Comparison of ENCODE assay signal across 24 cellular contexts in the genomic region with DNA sequence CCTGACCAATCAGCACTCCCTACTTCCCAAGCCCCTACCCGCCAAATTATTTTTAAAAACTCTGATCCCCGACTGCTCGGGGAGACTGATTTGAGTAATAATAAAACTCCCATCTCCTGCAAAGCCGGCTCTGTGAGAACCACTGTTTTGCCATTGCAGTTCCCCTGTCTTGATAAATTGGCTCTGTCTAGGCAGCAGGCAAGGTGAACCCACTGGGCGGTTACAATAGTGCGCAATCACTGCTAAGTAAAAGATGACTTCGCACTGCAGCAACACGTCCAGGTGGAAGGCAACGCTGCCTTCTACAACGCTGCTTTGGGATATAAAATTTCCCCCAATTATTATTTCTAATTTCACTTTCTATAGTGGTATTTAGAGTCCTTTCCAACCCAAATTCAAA. TPM values are rescaled to one million over a fixed set of nuclear protein-coding genes. Genes with fewer than 3 reads are reported as not detected.
DNase-seq lines count a peak whose midpoint lies in the region; ATAC-seq, FAIRE-seq and TF ChIP-seq lines count a peak whose summit lies in the region.
"Had no signal": no experiment of that assay in that cellular context is flagged by ENCODE, and none has a peak within 500 bp of the region (broad histone marks: within the 10 kb centered on the region; RNA-seq: fewer than 3 reads in every experiment).

No MANE protein-coding gene starts in this region.

- intact Hi-C loops in activated CD8-positive, alpha-beta T cell treated with anti-CD3 and anti-CD28 coated beads for 36 hours (cut with micrococcal nuclease) = no loop called here
- intact Hi-C loops in CD4-positive, alpha-beta memory T cell (cut with micrococcal nuclease) = no loop called here
- intact Hi-C loops in GM12878 (cut with micrococcal nuclease; ENCODE audit: unreplicated experiment) = no loop called here

- H3K36me3 Mint-ChIP-seq in activated CD8-positive, alpha-beta T cell treated with anti-CD3 and anti-CD28 coated beads for 36 hours (ENCODE audit: low read depth) = peaks cover 14% of the 10 kb centered on the region
- peaks cover 7% of the 10 kb centered on the region for H3K36me3 Mint-ChIP-seq in activated CD8-positive, alpha-beta T cell treated with anti-CD3 and anti-CD28 coated beads, Interleukin-2, amount 10 ng/mL, durations not matched to agents 7 days and 5 days (ENCODE audit: low read depth)
- H3K36me3 Mint-ChIP-seq in CD4-positive, alpha-beta memory T cell = no peaks in the 10 kb centered on the region
- H3K36me3 Mint-ChIP-seq in progenitor cell of endocrine pancreas (ENCODE audit: insufficient read depth) = peaks cover 2% of the 10 kb centered on the region

- TF ChIP-seq POLR2A in GM12878 (IDR thresholded peaks at IDR 0.05; ENCODE audit: low read depth, low read length) (no peak), GM18505 (IDR thresholded peaks at IDR 0.05; ENCODE audit: borderline replicate concordance, extremely low read depth, insufficient read depth, insufficient read length) (no peak)

- TF ChIP-seq CTCF in activated CD8-positive, alpha-beta T cell treated with anti-CD3 and anti-CD28 coated beads for 36 hours (IDR thresholded peaks at IDR 0.05) = no peak
- TF ChIP-seq CTCF in GM12878 (IDR thresholded peaks at IDR 0.05 in 2 of 3, conservative IDR thresholded peaks at IDR 0.05 in 1 of 3; ENCODE audit: control insufficient read depth in 2 of 3, extremely low read depth in 1 of 3, insufficient read depth in 1 of 3, low read depth in 3 of 3, low read length in 3 of 3) = no peak
- no peak for TF ChIP-seq CTCF in progenitor cell of endocrine pancreas (IDR thresholded peaks at IDR 0.05; ENCODE audit: unreplicated experiment)

- no peaks in the 10 kb centered on the region; the same call in 1 of the 2 replicates for H4K20me1 ChIP-seq in GM12878 (ENCODE audit: control insufficient read depth, insufficient read depth)

- peaks cover 14% of the 10 kb centered on the region for H3K4me1 Mint-ChIP-seq in activated CD8-positive, alpha-beta T cell treated with anti-CD3 and anti-CD28 coated beads for 36 hours (ENCODE audit: low read depth)
- peaks cover 12% of the 10 kb centered on the region for H3K4me1 Mint-ChIP-seq in activated CD8-positive, alpha-beta T cell treated with anti-CD3 and anti-CD28 coated beads, Interleukin-2, amount 10 ng/mL, durations not matched to agents 7 days and 5 days (ENCODE audit: low read depth)
- peaks cover 5 to 15% (median 10%) of the 10 kb centered on the region in 4 donors for H3K4me1 Mint-ChIP-seq in CD4-positive, alpha-beta memory T cell
- H3K4me1 Mint-ChIP-seq in progenitor cell of endocrine pancreas (ENCODE audit: low read depth) = no peaks in the 10 kb centered on the region

- CTCF ChIA-PET in activated CD8-positive, alpha-beta T cell treated with anti-CD3 and anti-CD28 coated beads for 36 hours (lab: Charles Lee) = no interaction called here
- CTCF ChIA-PET in activated CD8-positive, alpha-beta T cell treated with anti-CD3 and anti-CD28 coated beads, Interleukin-2, amount 10 ng/mL, durations not matched to agents 7 days and 5 days (lab: Charles Lee) = interaction anchor here (1.6 kb wide), 1 partner anchor 14 kb away, joined by 4 read pairs; no protein-coding TSS in a partner anchor
- CTCF ChIA-PET in CD4-positive, alpha-beta memory T cell (lab: Charles Lee; ENCODE audit: partially characterized antibody) = interaction anchor here (1.6 kb wide), 1 partner anchor 87 kb away, joined by 3 read pairs; no protein-coding TSS in a partner anchor
- CTCF ChIA-PET in GM12878 (lab: Yijun Ruan, JAX) = interaction anchor here (1.3 kb wide), 1 partner anchor 81 kb away, joined by 4 read pairs; no protein-coding TSS in a partner anchor

- H3K4me3 ChIP-seq in CD4-positive, alpha-beta memory T cell (ENCODE audit: low read length in 2 of 2) = no peak overlapping the region
- no peak overlapping the region for H3K4me3 ChIP-seq in GM12878
- H3K4me3 ChIP-seq: MG63, SJSA1 had no signal

- POLR2A ChIA-PET in activated CD8-positive, alpha-beta T cell treated with anti-CD3 and anti-CD28 coated beads for 36 hours (lab: Charles Lee) = interaction anchor here (1.1 to 4.1 kb wide), 7 partner anchors 8 to 30 kb away, joined by 3 to 34 read pairs (median 7); partner anchors contain the start of gene RAB19
- POLR2A ChIA-PET in activated CD8-positive, alpha-beta T cell treated with anti-CD3 and anti-CD28 coated beads, Interleukin-2, amount 10 ng/mL, durations not matched to agents 7 days and 5 days (lab: Charles Lee) = interaction anchor here (2.6 kb wide), 1 partner anchor 13 kb away, joined by 9 read pairs; no protein-coding TSS in a partner anchor
- POLR2A ChIA-PET in CD4-positive, alpha-beta memory T cell (lab: Charles Lee; ENCODE audit: partially characterized antibody) = no interaction called here
- POLR2A ChIA-PET in GM12878 (lab: Charles Lee) = no interaction called here

- SMC1A ChIA-PET in GM12878 (lab: Charles Lee; ENCODE audit: uncharacterized antibody, unreplicated experiment) = interaction anchor here (1.6 kb wide), 1 partner anchor 54 kb away, joined by 3 read pairs; no protein-coding TSS in a partner anchor

- in situ Hi-C loops in GM12878 (cut with MboI) = no loop called here

- TF ChIP-seq RAD21 in GM12878 (IDR thresholded peaks at IDR 0.05; ENCODE audit: insufficient read depth, low read depth, low read length) = no peak

- H3K27ac Mint-ChIP-seq in activated CD8-positive, alpha-beta T cell treated with anti-CD3 and anti-CD28 coated beads for 36 hours = peak overlapping the region; percentile 71
- no peak overlapping the region for H3K27ac Mint-ChIP-seq in activated CD8-positive, alpha-beta T cell treated with anti-CD3 and anti-CD28 coated beads, Interleukin-2, amount 10 ng/mL, durations not matched to agents 7 days and 5 days
- H3K27ac Mint-ChIP-seq in CD4-positive, alpha-beta memory T cell = peak overlapping the region in 4 of 7 donors; percentile 6 to 60 (median 20)
- peak overlapping the region; percentile 42 for H3K27ac Mint-ChIP-seq in progenitor cell of endocrine pancreas
- H3K27ac Mint-ChIP-seq: B cell had no signal

- H3K27me3 ChIP-seq in CD4-positive, alpha-beta memory T cell (ENCODE audit: insufficient read depth, low read length) = no peaks in the 10 kb centered on the region
- no peaks in the 10 kb centered on the region for H3K27me3 ChIP-seq in GM12878 (replicated peaks in 1 of 2; ENCODE audit: control insufficient read depth in 2 of 2, insufficient read depth in 2 of 2, low read length in 1 of 2)
- H3K27me3 ChIP-seq: MG63, SJSA1 had no signal

- peak overlapping the region; percentile 76 for H3K4me2 ChIP-seq in GM12878 (ENCODE audit: control insufficient read depth, insufficient read depth)

- 73% methylated on average over 10 of the region's 10 CpGs for WGBS in GM12878 (ENCODE audit: insufficient coverage, insufficient replicate concordance, low lambda C conversion rate, missing lambda C conversion rate)

- no peaks in the 10 kb centered on the region; the same call in 1 of the 2 replicates for H3K79me2 ChIP-seq in GM12878 (ENCODE audit: control insufficient read depth, insufficient read depth, low read length)

- no peaks in the 10 kb centered on the region for H3K9me3 ChIP-seq in CD4-positive, alpha-beta memory T cell (ENCODE audit: control insufficient read depth in 1 of 2, low read length in 2 of 2)
- no peaks in the 10 kb centered on the region for H3K9me3 ChIP-seq in GM12878 (replicated peaks; ENCODE audit: control insufficient read depth, insufficient read depth, low read length)
- H3K9me3 ChIP-seq: MG63, SJSA1 had no signal

- no peak for DNase-seq in activated CD8-positive, alpha-beta T cell treated with anti-CD3 and anti-CD28 coated beads for 36 hours
- DNase-seq in activated CD8-positive, alpha-beta T cell treated with anti-CD3 and anti-CD28 coated beads, Interleukin-2, amount 10 ng/mL, durations not matched to agents 7 days and 5 days = no peak
- no peak for DNase-seq in CD4-positive, alpha-beta memory T cell
- DNase-seq in GM12878 (ENCODE audit: low read depth, low spot score) (no peak), progenitor cell of endocrine pancreas (ENCODE audit: low spot score, unreplicated experiment) (no peak), hepatic stellate cell (ENCODE audit: low spot score) (no peak)
- DNase-seq: CD8-positive, alpha-beta memory T cell; HCEC 1CT; IMR-90; Kasumi-1; MG63; NCI-H1092; NCI-H1436 treated with DMSO at 0.1 percent for 48 hours; NCI-H2081; NCI-H2171 treated with DMSO at 0.1 percent for 48 hours; NCI-H446 treated with DMSO at 0.1 percent for 48 hours; NCI-H69 had no signal

- no peak for ATAC-seq in activated CD8-positive, alpha-beta T cell treated with anti-CD3 and anti-CD28 coated beads for 36 hours
- no peak for ATAC-seq in activated CD8-positive, alpha-beta T cell treated with anti-CD3 and anti-CD28 coated beads, Interleukin-2, amount 10 ng/mL, durations not matched to agents 7 days and 5 days
- no peak for ATAC-seq in GM12878
- ATAC-seq in GM18505 (IDR thresholded peaks at IDR 0.05; ENCODE audit: unreplicated experiment) = no peak
- no peak for ATAC-seq in GM21529 (IDR thresholded peaks at IDR 0.05; ENCODE audit: unreplicated experiment)

- no peak for FAIRE-seq in GM12878 (lab: Jason Lieb, UNC)
- FAIRE-seq: HTR-8/SVneo had no signal

- BruUV-seq in GM12878 (replicated peaks; lab: Mats Ljungman, UMichigan) = no TSS peak

- no peak for TF ChIP-seq EP300 in GM12878 (IDR thresholded peaks at IDR 0.05; ENCODE audit: borderline replicate concordance in 1 of 2, control insufficient read depth in 1 of 2, low read depth in 2 of 2, low read length in 2 of 2)

- no peak overlapping the region for H2AFZ ChIP-seq in GM12878 (ENCODE audit: control insufficient read depth, low read depth, low read length)

- H3K4me3 Mint-ChIP-seq in activated CD8-positive, alpha-beta T cell treated with anti-CD3 and anti-CD28 coated beads for 36 hours = no peak overlapping the region
- H3K4me3 Mint-ChIP-seq in activated CD8-positive, alpha-beta T cell treated with anti-CD3 and anti-CD28 coated beads, Interleukin-2, amount 10 ng/mL, durations not matched to agents 7 days and 5 days = no peak overlapping the region
- peak overlapping the region in 1 of 8 donors; percentile 43 for H3K4me3 Mint-ChIP-seq in CD4-positive, alpha-beta memory T cell
- no peak overlapping the region for H3K4me3 Mint-ChIP-seq in progenitor cell of endocrine pancreas (ENCODE audit: low read depth)
- H3K4me3 Mint-ChIP-seq: B cell; CD8-positive, alpha-beta memory T cell had no signal

- H3K9me3 Mint-ChIP-seq in activated CD8-positive, alpha-beta T cell treated with anti-CD3 and anti-CD28 coated beads for 36 hours = no peaks in the 10 kb centered on the region
- H3K9me3 Mint-ChIP-seq in activated CD8-positive, alpha-beta T cell treated with anti-CD3 and anti-CD28 coated beads, Interleukin-2, amount 10 ng/mL, durations not matched to agents 7 days and 5 days (ENCODE audit: insufficient read depth) = no peaks in the 10 kb centered on the region
- H3K9me3 Mint-ChIP-seq in CD4-positive, alpha-beta memory T cell = no peaks in the 10 kb centered on the region
- no peaks in the 10 kb centered on the region for H3K9me3 Mint-ChIP-seq in progenitor cell of endocrine pancreas (ENCODE audit: low read depth)
- H3K9me3 Mint-ChIP-seq: CD8-positive, alpha-beta memory T cell had no signal

- no peak overlapping the region for H3K27ac ChIP-seq in CD4-positive, alpha-beta memory T cell (ENCODE audit: low read depth, low read length)
- no peak overlapping the region for H3K27ac ChIP-seq in GM12878 (ENCODE audit: control insufficient read depth, insufficient read depth)
- H3K27ac ChIP-seq: HL-60, SJSA1 had no signal

- H3K9ac ChIP-seq in GM12878 (ENCODE audit: control insufficient read depth, insufficient read depth, low read length) = no peak overlapping the region

- no peaks in the 10 kb centered on the region for H3K27me3 Mint-ChIP-seq in activated CD8-positive, alpha-beta T cell treated with anti-CD3 and anti-CD28 coated beads for 36 hours
- no peaks in the 10 kb centered on the region for H3K27me3 Mint-ChIP-seq in activated CD8-positive, alpha-beta T cell treated with anti-CD3 and anti-CD28 coated beads, Interleukin-2, amount 10 ng/mL, durations not matched to agents 7 days and 5 days (ENCODE audit: low read depth)
- H3K27me3 Mint-ChIP-seq in CD4-positive, alpha-beta memory T cell = no peaks in the 10 kb centered on the region
- no peaks in the 10 kb centered on the region for H3K27me3 Mint-ChIP-seq in progenitor cell of endocrine pancreas
- H3K27me3 Mint-ChIP-seq: B cell; CD8-positive, alpha-beta memory T cell had no signal

- peaks cover 43% of the 10 kb centered on the region for H3K4me1 ChIP-seq in CD4-positive, alpha-beta memory T cell (ENCODE audit: insufficient read depth, low read length)
- peaks cover 23% of the 10 kb centered on the region for H3K4me1 ChIP-seq in GM12878 (ENCODE audit: control insufficient read depth, insufficient read depth, low read length)

- RAD21 ChIA-PET in GM12878 (lab: Charles Lee; ENCODE audit: unreplicated experiment) = interaction anchor here (0.9 to 1.3 kb wide), 2 partner anchors 50 to 51 kb away, joined by 3 read pairs; no protein-coding TSS in a partner anchor

- no peaks in the 10 kb centered on the region for H3K36me3 ChIP-seq in CD4-positive, alpha-beta memory T cell (ENCODE audit: insufficient read depth, low read length)
- no peaks in the 10 kb centered on the region for H3K36me3 ChIP-seq in GM12878 (ENCODE audit: control insufficient read depth in 2 of 2, insufficient read depth in 2 of 2, low read length in 1 of 2)
- H3K36me3 ChIP-seq: MG63, SJSA1 had no signal

RNA-seq across cellular contexts. Expression of gene SLC37A3, which starts 8.9 kb away (rescaled TPM):
- 10 to 100 TPM; 30.7 to 33.6 TPM for total RNA-seq in activated CD8-positive, alpha-beta T cell treated with anti-CD3 and anti-CD28 coated beads for 36 hours
- 10 to 100 TPM; 19.9 to 23.9 TPM for total RNA-seq in activated CD8-positive, alpha-beta T cell treated with anti-CD3 and anti-CD28 coated beads, Interleukin-2, amount 10 ng/mL, durations not matched to agents 7 days and 5 days
- total RNA-seq in CD4-positive, alpha-beta memory T cell = 10 to 100 TPM; 32.5 to 42.5 TPM
- 10 to 100 TPM; 15.0 to 24.0 TPM for polyA plus RNA-seq in CD4-positive, alpha-beta memory T cell
- 51.7 and 59.1 TPM in 2 replicates for total RNA-seq in GM12878 (2013; cell fraction: nucleolus; rRNA removed)
- total RNA-seq in GM12878 (2014; rRNA removed) (9.3 and 9.7 TPM in 2 replicates), GM12878 (2014; rRNA removed; fragmentation: Illumina TruSeq; extraction: Trizol) (10.5 and 11.4 TPM in 2 replicates), GM12878 (2021) (12.3 and 13.6 TPM in 2 replicates), progenitor cell of endocrine pancreas (62.3 and 66.5 TPM in 2 replicates)
- polyA plus RNA-seq in GM12878 (2011; ENCODE audit: low read depth) = 8.3 TPM
- polyA plus RNA-seq in GM12878 (2011; rRNA removed) (13.6 and 16.7 TPM in 2 replicates), GM12878 (2014; fragmentation: Illumina TruSeq; extraction: Trizol) (11.9 and 16.4 TPM in 2 replicates), GM12878 (2014; fragmentation: Nextera tagmentation; extraction: Ambion mirVana) (1 to 10 TPM; 3.7 to 4.8 TPM), GM12878 (2014; rRNA removed) (11.4 and 12.8 TPM in 2 replicates), GM12878 (2016; fragmentation: Nextera tagmentation; extraction: Ambion mirVana) (10 to 100 TPM in 1 of 2 experiments, 1 to 10 TPM in 1; 8.5 to 10.5 TPM)
- polyA plus RNA-seq in GM12878 (2011; cell fraction: cytosol; rRNA removed) = 9.8 and 10.9 TPM in 2 replicates
- polyA plus RNA-seq in GM12878 (2011; cell fraction: nucleus; rRNA removed) = 23.0 and 26.3 TPM in 2 replicates
- polyA plus RNA-seq in GM12878 (2012) = 7.8 and 8.9 TPM in 2 replicates
- 22.1 and 29.1 TPM in 2 replicates for polyA minus RNA-seq in GM12878 (2011; rRNA and poly(A)+ RNA removed)
- polyA minus RNA-seq in GM12878 (2011; cell fraction: cytosol; rRNA and poly(A)+ RNA removed) = 4.7 and 7.8 TPM in 2 replicates
- 9.8 and 19.8 TPM in 2 replicates for polyA minus RNA-seq in GM12878 (2011; cell fraction: nucleus; rRNA and poly(A)+ RNA removed)

RNA-seq across cellular contexts. Expression of gene RAB19, which starts 14.4 kb away (rescaled TPM):
- 1 to 10 TPM; 5.6 to 6.4 TPM for total RNA-seq in activated CD8-positive, alpha-beta T cell treated with anti-CD3 and anti-CD28 coated beads for 36 hours
- total RNA-seq in activated CD8-positive, alpha-beta T cell treated with anti-CD3 and anti-CD28 coated beads, Interleukin-2, amount 10 ng/mL, durations not matched to agents 7 days and 5 days = 1 to 10 TPM; 7.2 to 7.3 TPM
- total RNA-seq in CD4-positive, alpha-beta memory T cell = 1 to 10 TPM; 2.5 to 3.2 TPM
- 1 to 10 TPM; 1.6 to 2.1 TPM for polyA plus RNA-seq in CD4-positive, alpha-beta memory T cell
- total RNA-seq in GM12878 (2013; cell fraction: nucleolus; rRNA removed) = not detected in 2 replicates
- 0.22 and 1.0 TPM in 2 replicates for total RNA-seq in GM12878 (2014; rRNA removed)
- 0.54 TPM in 1 of 2 replicates, not detected in the other for total RNA-seq in GM12878 (2014; rRNA removed; fragmentation: Illumina TruSeq; extraction: Trizol)
- total RNA-seq in GM12878 (2021) = 0.35 TPM in 1 of 2 replicates, not detected in the other
- polyA plus RNA-seq in GM12878 (2011; ENCODE audit: low read depth) = not detected
- polyA plus RNA-seq in GM12878 (2011; rRNA removed) = not detected in 2 replicates
- polyA plus RNA-seq in GM12878 (2011; cell fraction: cytosol; rRNA removed) = not detected in 2 replicates
- polyA plus RNA-seq in GM12878 (2011; cell fraction: nucleus; rRNA removed) = not detected in 2 replicates
- 0.42 TPM in 1 of 2 replicates, not detected in the other for polyA plus RNA-seq in GM12878 (2012)
- polyA plus RNA-seq in GM12878 (2014; fragmentation: Illumina TruSeq; extraction: Trizol) = 0.22 and 0.27 TPM in 2 replicates
- polyA plus RNA-seq in GM12878 (2014; fragmentation: Nextera tagmentation; extraction: Ambion mirVana) = under 1 TPM in 1 of 2 experiments, not detected in 1; 0.23 TPM
- 0.14 and 0.20 TPM in 2 replicates for polyA plus RNA-seq in GM12878 (2014; rRNA removed)
- polyA plus RNA-seq in GM12878 (2016; fragmentation: Nextera tagmentation; extraction: Ambion mirVana) = not detected
- 0.51 TPM in 1 of 2 replicates, not detected in the other for polyA minus RNA-seq in GM12878 (2011; rRNA and poly(A)+ RNA removed)
- polyA minus RNA-seq in GM12878 (2011; cell fraction: cytosol; rRNA and poly(A)+ RNA removed) = not detected in 2 replicates
- not detected in 2 replicates for polyA minus RNA-seq in GM12878 (2011; cell fraction: nucleus; rRNA and poly(A)+ RNA removed)
- 12.2 and 14.0 TPM in 2 replicates for total RNA-seq in progenitor cell of endocrine pancreas
- total RNA-seq: A172, IMR-90, SJSA1 had no signal
- polyA plus RNA-seq: IMR-90 had no signal

Comparison
In these comparisons a context has a peak if more than half of its experiments do, and no peak if none do; other contexts are left out.
1. POLR2A ChIA-PET loops: an anchor here in activated CD8-positive, alpha-beta T cell treated with anti-CD3 and anti-CD28 coated beads for 36 hours (1.1 to 4.1 kb wide) and activated CD8-positive, alpha-beta T cell treated with anti-CD3 and anti-CD28 coated beads, Interleukin-2, amount 10 ng/mL, durations not matched to agents 7 days and 5 days (2.6 kb wide); none called in CD4-positive, alpha-beta memory T cell and GM12878.